8 cellular contexts compared by ENCODE assay signal in the genomic region with DNA sequence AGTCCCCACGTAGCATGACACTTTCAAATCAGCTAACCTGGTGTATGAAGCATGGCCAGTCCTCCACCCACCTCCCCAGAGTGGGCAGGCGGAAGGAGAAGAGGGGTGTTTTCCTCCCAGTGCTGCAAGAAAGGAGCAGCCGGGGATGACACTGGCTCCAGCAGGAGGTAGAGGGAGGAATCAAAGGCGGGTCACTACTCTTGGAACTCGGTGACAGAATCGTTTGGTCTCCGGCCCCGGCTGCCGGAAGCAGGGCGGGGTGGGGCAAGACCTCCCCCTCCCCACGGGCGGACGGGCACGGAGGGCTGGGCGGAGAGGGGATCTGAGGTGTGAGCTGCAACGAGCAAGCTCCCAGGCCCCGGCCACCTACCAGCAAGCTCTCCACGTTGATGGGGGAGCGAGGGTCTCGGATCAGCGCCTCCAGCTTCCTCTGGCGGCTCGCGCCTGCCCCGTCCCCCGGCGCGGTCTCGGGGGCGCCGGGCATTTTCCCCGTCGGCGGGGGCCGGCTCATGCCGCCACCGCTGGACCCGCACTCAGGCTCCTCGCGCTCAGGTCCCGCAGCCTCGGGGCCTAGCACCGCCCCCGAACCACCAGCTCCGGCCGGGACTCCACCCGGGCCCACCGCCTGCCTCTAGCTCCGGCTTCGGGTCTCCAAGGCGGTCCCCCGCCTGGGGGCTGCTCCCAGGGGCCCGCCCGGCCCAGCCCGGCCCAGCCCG. TPM values are rescaled to one million over a fixed set of nuclear protein-coding genes. Genes with fewer than 3 reads are reported as not detected.
A peak's percentile ranks its signal among the peaks of the same experiment; 100 is the strongest.
DNase-seq lines count a peak whose midpoint lies in the region; ATAC-seq and TF ChIP-seq lines count a peak whose summit lies in the region.

No MANE protein-coding gene starts in this region.

- DNase-seq in ELF-1 (ENCODE audit: low read depth, low spot score) (peak; percentile 82), HuH-7 (ENCODE audit: low spot score) (peak; percentile 48), T-helper 1 cell (peak in 4 of 5 donors; percentile 5 to 30 (median 20)), islet precursor cell (peak; percentile 86), KG1 (lab: John Stamatoyannopoulos, UW) (no peak)
- peak; percentile 56 for DNase-seq in stimulated activated CD4-positive, alpha-beta T cell treated with anti-CD3 and anti-CD28 coated beads, Interleukin-15, amount 100 ng/mL, for 24 hours

- peak overlapping the region; percentile 94 to 99 (median 98) for H3K27ac Mint-ChIP-seq in brain

- peaks cover 56% of the 10 kb centered on the region for H3K4me1 Mint-ChIP-seq in brain

- no peak for TF ChIP-seq CTCF in brain (conservative IDR thresholded peaks at IDR 0.05)

- peaks cover 11% of the 10 kb centered on the region for H3K27me3 Mint-ChIP-seq in brain

- H3K4me3 Mint-ChIP-seq in brain = peak overlapping the region; percentile 92 to 100 (median 94)

- H3K9me3 Mint-ChIP-seq in brain = peaks cover 0 to 3% (median under 1%) of the 10 kb centered on the region in 5 experiments

- ATAC-seq in GM21529 (IDR thresholded peaks at IDR 0.05; ENCODE audit: unreplicated experiment) = peak; percentile 32

- peaks cover 5% of the 10 kb centered on the region for H3K36me3 Mint-ChIP-seq in brain

RNA-seq across cellular contexts. Expression of a gene that starts 0.7 kb away (rescaled TPM):
- 2.8 TPM for polyA plus RNA-seq in brain (ENCODE audit: insufficient read depth, low read depth, low replicate concordance)
